ENCODE assay signal across 15 cellular contexts in the genomic region with DNA sequence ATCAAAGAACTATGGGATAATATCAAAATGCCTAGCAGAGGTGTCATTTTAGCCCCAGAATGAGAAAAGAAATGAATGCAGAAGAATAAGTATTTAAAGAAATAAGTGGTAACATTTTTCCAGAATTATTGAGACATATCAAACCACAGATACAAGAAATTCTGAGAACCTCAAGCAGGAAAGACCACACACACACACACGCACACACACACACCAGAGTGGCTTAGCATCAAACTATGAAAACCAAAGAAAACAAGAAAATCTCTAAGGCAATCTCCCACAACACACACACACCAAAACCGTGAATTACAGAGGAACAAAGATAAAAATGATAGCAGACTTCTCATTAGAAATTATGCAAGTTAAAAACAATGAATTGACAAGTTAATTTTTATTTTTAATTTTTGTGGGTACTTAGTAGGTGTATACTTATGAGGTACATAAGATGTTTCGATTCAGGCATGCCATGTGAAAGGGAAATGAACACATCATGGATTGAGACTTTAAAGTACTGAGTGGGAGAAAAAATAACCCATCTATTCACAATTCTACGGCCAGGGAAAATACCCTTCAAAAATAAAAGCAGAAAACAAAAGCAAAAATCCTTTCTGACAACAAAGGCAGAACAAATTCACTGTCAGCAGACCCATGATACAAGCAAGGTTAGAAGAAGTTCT.
"Had no signal": no experiment of that assay in that cellular context is flagged by ENCODE, and none has a peak within 500 bp of the region (broad histone marks: within the 10 kb centered on the region; RNA-seq: fewer than 3 reads in every experiment).

No MANE protein-coding gene starts in this region.

- H3K27ac ChIP-seq: epithelial cell of prostate, parathyroid adenoma, skin epidermis had no signal

- ATAC-seq: activated CD8-positive, alpha-beta memory T cell treated with anti-CD3 and anti-CD28 coated beads, Interleukin-2, amount 10 ng/mL, durations not matched to agents 7 days and 5 days had no signal

- H3K4me3 Mint-ChIP-seq: activated CD4-positive, alpha-beta T cell treated with anti-CD3 and anti-CD28 coated beads, Interleukin-2, amount 10 ng/mL, durations not matched to agents 7 days and 5 days; activated CD8-positive, alpha-beta memory T cell treated with anti-CD3 and anti-CD28 coated beads, Interleukin-2, amount 10 ng/mL, durations not matched to agents 7 days and 5 days; activated naive CD4-positive, alpha-beta T cell treated with anti-CD3 and anti-CD28 coated beads, Interleukin-2, amount 10 ng/mL, durations not matched to agents 7 days and 5 days; activated T-cell treated with anti-CD3 and anti-CD28 coated beads, Interleukin-2, amount 50 U/mL, for 4 hours; mesothelial cell of epicardium had no signal

- H3K27ac Mint-ChIP-seq: activated CD4-positive, alpha-beta T cell treated with anti-CD3 and anti-CD28 coated beads, Interleukin-2, amount 10 ng/mL, durations not matched to agents 7 days and 5 days; activated CD8-positive, alpha-beta memory T cell treated with anti-CD3 and anti-CD28 coated beads, Interleukin-2, amount 10 ng/mL, durations not matched to agents 7 days and 5 days; activated naive CD4-positive, alpha-beta T cell treated with anti-CD3 and anti-CD28 coated beads, Interleukin-2, amount 10 ng/mL, durations not matched to agents 7 days and 5 days; mesothelial cell of epicardium had no signal

- H3K4me1 ChIP-seq: parathyroid adenoma had no signal

- H3K9me3 Mint-ChIP-seq: activated CD4-positive, alpha-beta T cell treated with anti-CD3 and anti-CD28 coated beads, Interleukin-2, amount 10 ng/mL, durations not matched to agents 7 days and 5 days had no signal

- H3K4me3 ChIP-seq: skin epidermis had no signal

- DNase-seq: activated CD4-positive, alpha-beta T cell treated with anti-CD3 and anti-CD28 coated beads, Interleukin-2, amount 10 ng/mL, durations not matched to agents 7 days and 5 days; activated CD4-positive, CD25-positive, alpha-beta regulatory T cell; activated CD8-positive, alpha-beta memory T cell treated with anti-CD3 and anti-CD28 coated beads, Interleukin-2, amount 10 ng/mL, durations not matched to agents 7 days and 5 days; activated naive CD4-positive, alpha-beta T cell treated with anti-CD3 and anti-CD28 coated beads, Interleukin-2, amount 10 ng/mL, durations not matched to agents 7 days and 5 days; activated T-cell treated with anti-CD3 and anti-CD28 coated beads, Interleukin-2, amount 50 U/mL, for 4 hours; caudate nucleus; cortex of kidney; effector memory CD4-positive, alpha-beta T cell; hippocampal formation; retina; T-helper 1 cell had no signal

- H3K4me1 Mint-ChIP-seq: mesothelial cell of epicardium had no signal
